Comparison of ENCODE assay signal across 15 cellular contexts in genomic region chr12:122991623-122992275, GRCh38. TPM values are rescaled to one million over a fixed set of nuclear protein-coding genes. Genes with fewer than 3 reads are reported as not detected.
A peak's percentile ranks its signal among the peaks of the same experiment; 100 is the strongest.
DNase-seq lines count a peak whose midpoint lies in the region; ATAC-seq, FAIRE-seq and TF ChIP-seq lines count a peak whose summit lies in the region.
"Had no signal": no experiment of that assay in that cellular context is flagged by ENCODE, and none has a peak within 500 bp of the region (broad histone marks: within the 10 kb centered on the region; RNA-seq: fewer than 3 reads in every experiment).

No MANE protein-coding gene starts in this region.

- H3K4me1 ChIP-seq in kidney (ENCODE audit: control insufficient read depth in 1 of 2, insufficient read depth in 1 of 2, low read depth in 1 of 2, low read length in 2 of 2) (peaks cover 0 to 18% of the 10 kb centered on the region in 2 donors), spleen (peaks cover 0 to 8% (median under 1%) of the 10 kb centered on the region in 6 donors)
- H3K4me1 ChIP-seq: BLaER1 had no signal

- no peak overlapping the region for H3K4me3 ChIP-seq in H7 (ENCODE audit: insufficient read depth, low read depth, low read length)
- no peak overlapping the region for H3K4me3 ChIP-seq in kidney (ENCODE audit: low read length in 2 of 2)
- no peak overlapping the region for H3K4me3 ChIP-seq in spleen
- H3K4me3 ChIP-seq: BLaER1, GM12878 had no signal

- FAIRE-seq in kidney (lab: Jason Lieb, UNC) (no peak), GM19239 (lab: Jason Lieb, UNC) (no peak)
- FAIRE-seq: GM12878 had no signal

- ATAC-seq in left ventricle myocardium superior = no peak
- ATAC-seq in Right ventricle myocardium inferior = no peak
- no peak for ATAC-seq in activated CD4-positive, CD25-positive, alpha-beta regulatory T cell treated with anti-CD3 and anti-CD28 coated beads, Interleukin-2, amount 50 U/mL, for 24 hours
- ATAC-seq: GM12878 had no signal

- TF ChIP-seq CTCF in kidney (IDR thresholded peaks at IDR 0.05; ENCODE audit: borderline replicate concordance, extremely low read depth, insufficient read depth) = no peak
- TF ChIP-seq CTCF in spleen (IDR thresholded peaks at IDR 0.05 in 8 of 11, conservative IDR thresholded peaks at IDR 0.05 in 3 of 11) = no peak

- H3K27me3 ChIP-seq in H7 (ENCODE audit: control insufficient read depth, insufficient read depth, low read length) (no peaks in the 10 kb centered on the region), spleen (replicated peaks in 1 of 7) (no peaks in the 10 kb centered on the region)
- H3K27me3 ChIP-seq: BLaER1 had no signal

- H3K9ac ChIP-seq in kidney (ENCODE audit: low read length in 2 of 2) = no peak overlapping the region
- H3K9ac ChIP-seq: BLaER1 had no signal

- DNase-seq in left ventricle myocardium superior (peak; percentile 27), Right ventricle myocardium inferior (ENCODE audit: missing footprints) (no peak), H7 (peak; percentile 74), kidney (peak; percentile 75), spleen (peak; percentile 73), DMS79 (lab: John Stamatoyannopoulos, UW) (no peak), GM19239 (ENCODE audit: insufficient read length, low spot score) (no peak)
- DNase-seq: 8988T; AML-193; CD4-positive, CD25-positive, alpha-beta regulatory T cell; GOT3; HCEC 1CT had no signal

- H3K9me3 ChIP-seq in kidney (ENCODE audit: control insufficient read depth in 1 of 2, low read length in 2 of 2) (no peaks in the 10 kb centered on the region), spleen (no peaks in the 10 kb centered on the region)
- H3K9me3 ChIP-seq: BLaER1 had no signal

- intact Hi-C loops in left ventricle myocardium superior (cut with micrococcal nuclease) (no loop called here), Right ventricle myocardium inferior (cut with DNase I) (no loop called here), kidney (cut with DNase I) (no loop called here), spleen (cut with DNase I; ENCODE audit: low total_unique reads) (no loop called here)

- no peak for TF ChIP-seq POLR2A in spleen (IDR thresholded peaks at IDR 0.05)

- WGBS in spleen, 5 donors = 83 to 95% (median 87%) methylated on average over 23 to 27 of the region's 27 CpGs

- no peak overlapping the region for H3K27ac ChIP-seq in kidney (ENCODE audit: low read depth in 2 of 2, low read length in 2 of 2)
- H3K27ac ChIP-seq in spleen = no peak overlapping the region
- H3K27ac ChIP-seq: BLaER1 had no signal

- no peaks in the 10 kb centered on the region for H3K36me3 ChIP-seq in H7 (replicated peaks; ENCODE audit: control insufficient read depth, insufficient read depth, low read length)
- H3K36me3 ChIP-seq in kidney (ENCODE audit: control insufficient read depth in 1 of 2, insufficient read depth in 2 of 2, low read length in 2 of 2) = peaks cover 0 to 2% of the 10 kb centered on the region in 2 donors
- H3K36me3 ChIP-seq in spleen = peaks cover 0 to 58% (median 13%) of the 10 kb centered on the region in 6 donors

RNA-seq across cellular contexts. Expression of gene ARL6IP4, which starts 11.3 kb away (rescaled TPM):
- total RNA-seq in left ventricle myocardium superior = 181 TPM
- total RNA-seq in Right ventricle myocardium inferior = 158 TPM
- total RNA-seq in H7 (2014; rRNA removed; shearing (Covaris generic)) = 203 and 220 TPM in 2 replicates
- total RNA-seq in kidney = 168 TPM
- polyA plus RNA-seq in kidney (ENCODE audit: insufficient read depth, low read depth, low replicate concordance) = 362 TPM
- 100 to 1,000 TPM; 150 to 202 (median 181) TPM for total RNA-seq in spleen
- 100 to 1,000 TPM; 308 to 419 (median 377) TPM for polyA plus RNA-seq in spleen

RNA-seq across cellular contexts. Expression of gene OGFOD2, which starts 16.7 kb away (rescaled TPM):
- total RNA-seq in left ventricle myocardium superior (15.4 TPM), Right ventricle myocardium inferior (16.2 TPM), kidney (22.9 TPM), spleen (10 to 100 TPM in 6 of 7 donors, 1 to 10 TPM in 1; 9.5 to 24.7 (median 20.4) TPM)
- total RNA-seq in H7 (2014; rRNA removed; shearing (Covaris generic)) = 17.8 and 23.4 TPM in 2 replicates
- polyA plus RNA-seq in kidney (ENCODE audit: insufficient read depth, low read depth, low replicate concordance) (27.5 TPM), spleen (10 to 100 TPM; 18.5 to 32.3 (median 28.1) TPM)

RNA-seq across cellular contexts. Expression of gene ABCB9, which starts 25.5 kb away (rescaled TPM):
- 4.6 TPM for total RNA-seq in left ventricle myocardium superior
- 4.4 TPM for total RNA-seq in Right ventricle myocardium inferior
- 1.7 and 3.0 TPM in 2 replicates for total RNA-seq in H7 (2014; rRNA removed; shearing (Covaris generic))
- 7.6 TPM for total RNA-seq in kidney
- polyA plus RNA-seq in kidney (ENCODE audit: insufficient read depth, low read depth, low replicate concordance) = 4.6 TPM
- total RNA-seq in spleen = 1 to 10 TPM; 4.1 to 6.2 (median 5.5) TPM
- 1 to 10 TPM; 1.5 to 2.8 (median 1.7) TPM for polyA plus RNA-seq in spleen

Comparison
In these comparisons a context has a peak if more than half of its experiments do, and no peak if none do; other contexts are left out.
1. DNase-seq: peak in left ventricle myocardium superior (single experiment), H7 (single experiment), kidney (single experiment) and spleen (single experiment); none in Right ventricle myocardium inferior (single experiment), DMS79 (single experiment) and GM19239 (single experiment).